8 cellular contexts compared by ENCODE assay signal in genomic region chr12:100163416-100164152, GRCh38. TPM values are rescaled to one million over a fixed set of nuclear protein-coding genes. Genes with fewer than 3 reads are reported as not detected.
A peak's percentile ranks its signal among the peaks of the same experiment; 100 is the strongest.
DNase-seq lines count a peak whose midpoint lies in the region; ATAC-seq lines count a peak whose summit lies in the region.

No MANE protein-coding gene starts in this region.

- ATAC-seq in GM18870 (IDR thresholded peaks at IDR 0.05; ENCODE audit: unreplicated experiment) (peak; percentile 96), HG03095 (IDR thresholded peaks at IDR 0.05; ENCODE audit: unreplicated experiment) (peak; percentile 98)

- no peak overlapping the region for H3K27ac ChIP-seq in caudate nucleus (ENCODE audit: low read depth, low read length)

- peak; percentile 67 for DNase-seq in A172 (ENCODE audit: low spot score)
- peak; percentile 94 for DNase-seq in NCI-H2171 treated with DMSO at 0.1 percent for 48 hours (lab: John Stamatoyannopoulos, UW)
- DNase-seq in activated CD4-positive, CD25-positive, alpha-beta regulatory T cell (lab: John Stamatoyannopoulos, UW), result peak; percentile 18 to 40 (median 34)
- peak in 49 of 61 donors; percentile 6 to 80 (median 33) for DNase-seq in caudate nucleus (lab: John Stamatoyannopoulos, UW)
- DNase-seq in islet precursor cell, result peak; percentile 99
- peak; percentile 50 to 54 for DNase-seq in stimulated activated CD4-positive, alpha-beta T cell treated with anti-CD3 and anti-CD28 coated beads, Interleukin-1b, Interleukin-23, amount 100 ng/mL, for 4 hours (ENCODE audit: low read depth in 2 of 2)

RNA-seq across cellular contexts. Expression of gene BLTP3B, which starts 20.9 kb away (rescaled TPM):
- total RNA-seq in A172 (2014; rRNA removed; shearing (Covaris generic)), result 34.9 and 41.2 TPM in 2 replicates

RNA-seq across cellular contexts. Expression of gene ACTR6, which starts 37.0 kb away (rescaled TPM):
- total RNA-seq in A172 (2014; rRNA removed; shearing (Covaris generic)), result 30.7 and 55.4 TPM in 2 replicates

Comparison
In these comparisons a context has a peak if more than half of its experiments do, and no peak if none do; other contexts are left out.
1. DNase-seq: peak in every context shown above with its lines; median percentile 99 in islet precursor cell; 94 in NCI-H2171 treated with DMSO at 0.1 percent for 48 hours; 67 in A172; 52 in stimulated activated CD4-positive, alpha-beta T cell treated with anti-CD3 and anti-CD28 coated beads, Interleukin-1b, Interleukin-23, amount 100 ng/mL, for 4 hours; 34 in activated CD4-positive, CD25-positive, alpha-beta regulatory T cell; 33 in caudate nucleus.